In genomic region chr11:66366844-66367477, GRCh38 we compare ENCODE assay signal across 20 cellular contexts. TPM values are rescaled to one million over a fixed set of nuclear protein-coding genes. Genes with fewer than 3 reads are reported as not detected.
A peak's percentile ranks its signal among the peaks of the same experiment; 100 is the strongest.
DNase-seq lines count a peak whose midpoint lies in the region; ATAC-seq, FAIRE-seq and TF ChIP-seq lines count a peak whose summit lies in the region.
"Had no signal": no experiment of that assay in that cellular context is flagged by ENCODE, and none has a peak within 500 bp of the region (broad histone marks: within the 10 kb centered on the region; RNA-seq: fewer than 3 reads in every experiment).

No MANE protein-coding gene starts in this region.

- no TSS peak for BruUV-seq in Caco-2 (replicated peaks; lab: Mats Ljungman, UMichigan)

- TF ChIP-seq CTCF in Caco-2 (IDR thresholded peaks at IDR 0.05; ENCODE audit: insufficient read depth in 1 of 2, low read depth in 1 of 2, low read length in 1 of 2, severe bottlenecking in 1 of 2, unreplicated experiment in 1 of 2) (no peak), H1 (IDR thresholded peaks at IDR 0.05; ENCODE audit: control extremely low read depth in 1 of 3, insufficient read depth in 1 of 3, low read depth in 1 of 3, low read length in 3 of 3) (no peak), gastrocnemius medialis (IDR thresholded peaks at IDR 0.05 in 4 of 5, conservative IDR thresholded peaks at IDR 0.05 in 1 of 5) (no peak), Peyer's patch (IDR thresholded peaks at IDR 0.05) (no peak)

- H2BK20ac ChIP-seq in H1 (ENCODE audit: low read length), result no peak overlapping the region

- no peak overlapping the region for H3K18ac ChIP-seq in H1 (ENCODE audit: extremely low read depth, low read length)

- no peaks in the 10 kb centered on the region for H3K9me3 Mint-ChIP-seq in Caco-2 (ENCODE audit: unreplicated experiment)

- TF ChIP-seq POLR2A in H1 (IDR thresholded peaks at IDR 0.05; ENCODE audit: control extremely low read depth in 1 of 2, low read depth in 2 of 2, low read length in 2 of 2), result no peak
- TF ChIP-seq POLR2A in gastrocnemius medialis (IDR thresholded peaks at IDR 0.05), result no peak
- TF ChIP-seq POLR2A in Peyer's patch (IDR thresholded peaks at IDR 0.05), result no peak

- H4K20me1 ChIP-seq in H1 (replicated peaks in 1 of 2; ENCODE audit: control insufficient read depth in 1 of 2, insufficient read depth in 2 of 2, low read length in 2 of 2), result peaks cover 11 to 39% of the 10 kb centered on the region in 2 experiments

- POLR2A ChIA-PET in Caco-2 (lab: Charles Lee) (no interaction called here), H1 (lab: Charles Lee; ENCODE audit: partially characterized antibody) (interaction anchor here (0.6 to 28.0 kb wide), 9 partner anchors 10 to 1094 kb away, joined by 3 to 487 read pairs (median 3); partner anchors contain the start of genes B4GAT1, BRMS1 and CD248)

- CTCF ChIA-PET in Caco-2 (lab: Charles Lee), result interaction anchor here (0.6 kb wide), 1 partner anchor 54 kb away, joined by 3 read pairs; no protein-coding TSS in a partner anchor
- CTCF ChIA-PET in H1 (lab: Charles Lee; ENCODE audit: partially characterized antibody), result interaction anchor here (1.2 to 4.4 kb wide), 5 partner anchors 19 to 52 kb away, joined by 3 to 39 read pairs (median 16); partner anchors contain the start of genes B4GAT1 and BRMS1

- no peak for TF ChIP-seq EP300 in H1 (IDR thresholded peaks at IDR 0.05; ENCODE audit: borderline replicate concordance in 1 of 2, low read depth in 2 of 2, low read length in 2 of 2)

- no peak overlapping the region for H3K4ac ChIP-seq in H1 (replicated peaks; ENCODE audit: insufficient read length, low read depth, low read length)

- H2BK5ac ChIP-seq in H1 (ENCODE audit: low read depth, low read length), result no peak overlapping the region

- H3K9me3 ChIP-seq in Caco-2 (no peaks in the 10 kb centered on the region), H1 (ENCODE audit: insufficient read depth in 2 of 2, low read depth in 1 of 2, low read length in 1 of 2) (no peaks in the 10 kb centered on the region), gastrocnemius medialis (no peaks in the 10 kb centered on the region), Peyer's patch (no peaks in the 10 kb centered on the region)
- H3K9me3 ChIP-seq: HAP-1 had no signal

- peaks cover 84% of the 10 kb centered on the region for H3K36me3 Mint-ChIP-seq in Caco-2 (ENCODE audit: insufficient read depth, unreplicated experiment)
- H3K36me3 Mint-ChIP-seq: CD14-positive monocyte had no signal

- no peak overlapping the region for H3K4me3 Mint-ChIP-seq in Caco-2 (ENCODE audit: unreplicated experiment)
- H3K4me3 Mint-ChIP-seq: CD14-positive monocyte had no signal

- no peak overlapping the region for H4K8ac ChIP-seq in H1 (ENCODE audit: extremely low read depth, insufficient read depth, low read length)

- peaks cover 7% of the 10 kb centered on the region; the same call in 1 of the 2 replicates for H3K23me2 ChIP-seq in H1 (ENCODE audit: low read depth, low read length)

- no peak overlapping the region for H3K14ac ChIP-seq in H1 (ENCODE audit: insufficient read length)

- intact Hi-C loops in Caco-2 (cut with micrococcal nuclease; ENCODE audit: unreplicated experiment), result no loop called here
- intact Hi-C loops in gastrocnemius medialis (cut with DNase I; ENCODE audit: low total_unique reads), result no loop called here
- intact Hi-C loops in sciatic nerve (cut with DNase I), result no loop called here

- H3K27me3 ChIP-seq in Caco-2 (replicated peaks; ENCODE audit: control insufficient read depth, insufficient read depth, low read length) (no peaks in the 10 kb centered on the region), H1 (replicated peaks in 1 of 4; ENCODE audit: control insufficient read depth in 3 of 4, extremely low read depth in 1 of 4, insufficient read depth in 3 of 4, low read length in 3 of 4) (no peaks in the 10 kb centered on the region), gastrocnemius medialis (no peaks in the 10 kb centered on the region), Peyer's patch (no peaks in the 10 kb centered on the region)

- WGBS in H1 (ENCODE audit: extremely low coverage in 1 of 2, insufficient coverage in 1 of 2, insufficient read length in 1 of 2, insufficient replicate concordance in 2 of 2, low coverage in 1 of 2, low lambda C conversion rate in 2 of 2, missing lambda C conversion rate in 1 of 2), 2 experiments, result 98% methylated on average over 8 of the region's 8 CpGs; no CpG with 5 or more reads in 1 of the 2 experiments

- no peak overlapping the region for H3K4me2 ChIP-seq in H1 (ENCODE audit: insufficient read depth in 1 of 2, low read depth in 2 of 2, low read length in 2 of 2)

- H2BK12ac ChIP-seq in H1 (ENCODE audit: low read depth, low read length), result no peak overlapping the region

- H3K4me3 ChIP-seq in Caco-2 (ENCODE audit: low read depth, low read length) (no peak overlapping the region), H1 (ENCODE audit: extremely low read depth in 1 of 4, insufficient read depth in 2 of 4, low read depth in 3 of 4, low read length in 4 of 4) (no peak overlapping the region), gastrocnemius medialis (no peak overlapping the region), Peyer's patch (no peak overlapping the region)
- H3K4me3 ChIP-seq: HAP-1 had no signal

- H3K27ac ChIP-seq in H1 (ENCODE audit: low read depth, low read length) (no peak overlapping the region), gastrocnemius medialis (peak overlapping the region; percentile 76 to 99 (median 98)), Peyer's patch (no peak overlapping the region)

- TF ChIP-seq RAD21 in H1 (IDR thresholded peaks at IDR 0.05 in 1 of 2, conservative IDR thresholded peaks at IDR 0.05 in 1 of 2; ENCODE audit: low read depth in 2 of 2, low read length in 2 of 2), result no peak

- no peak overlapping the region for H4K91ac ChIP-seq in H1 (replicated peaks; ENCODE audit: insufficient read length, low read length)

- no peak overlapping the region for H2AFZ ChIP-seq in H1 (ENCODE audit: low read length)

- H3K36me3 ChIP-seq in Caco-2 (ENCODE audit: control insufficient read depth, insufficient read depth, low read length), result peaks cover 3% of the 10 kb centered on the region; the same call in 1 of the 2 replicates
- H3K36me3 ChIP-seq in H1 (ENCODE audit: control insufficient read depth in 2 of 4, insufficient read depth in 4 of 4, low read length in 3 of 4), result peaks cover 26 to 64% (median 60%) of the 10 kb centered on the region in 4 experiments
- peaks cover 0 to 60% of the 10 kb centered on the region in 2 donors for H3K36me3 ChIP-seq in gastrocnemius medialis
- no peaks in the 10 kb centered on the region for H3K36me3 ChIP-seq in Peyer's patch

- no peaks in the 10 kb centered on the region for H3K27me3 Mint-ChIP-seq in Caco-2 (ENCODE audit: insufficient read depth, unreplicated experiment)

- H3K79me2 ChIP-seq in H1 (ENCODE audit: control insufficient read depth in 1 of 2, insufficient read depth in 2 of 2, low read length in 2 of 2), result peaks cover 0 to 16% of the 10 kb centered on the region in 2 experiments; a peak in 2 of 4 replicates

- DNase-seq in Caco-2 (peak in 1 of 2 experiments; percentile 30), HuH-7 (ENCODE audit: low spot score) (peak; percentile 44), H1 (ENCODE audit: low read depth in 1 of 2, low spot score in 2 of 2) (no peak), gastrocnemius medialis (no peak), sciatic nerve (ENCODE audit: low spot score) (no peak), Peyer's patch (no peak)
- DNase-seq: DMS 273 treated with DMSO at 0.1 percent for 48 hours, DND-41, Karpas-422, NCI-H1092, NCI-H1694, NCI-H2081 treated with DMSO at 0.1 percent for 48 hours, NCI-H510A, NCI-H748 treated with DMSO at 0.1 percent for 48 hours, SHP77 treated with DMSO at 0.1 percent for 48 hours, T-helper 1 cell had no signal

- H2BK15ac ChIP-seq in H1 (ENCODE audit: low read length), result no peak overlapping the region

- no peak overlapping the region for H2AK5ac ChIP-seq in H1 (ENCODE audit: low read depth, low read length)

- H3K79me1 ChIP-seq in H1 (ENCODE audit: low read depth, low read length), result peaks cover 9% of the 10 kb centered on the region; the same call in 1 of the 2 replicates

- no peak for FAIRE-seq in H1 (lab: Jason Lieb, UNC)

- peak overlapping the region; percentile 57 for H3K27ac Mint-ChIP-seq in Caco-2 (ENCODE audit: unreplicated experiment)
- H3K27ac Mint-ChIP-seq: CD14-positive monocyte had no signal

- H3K4me1 ChIP-seq in Caco-2 (peaks cover 10% of the 10 kb centered on the region), H1 (replicated peaks in 1 of 4; ENCODE audit: control insufficient read depth in 3 of 4, insufficient read depth in 4 of 4, low read length in 3 of 4) (peaks cover 0 to 8% (median 7%) of the 10 kb centered on the region in 4 experiments; a peak in 6 of 7 replicates), gastrocnemius medialis (peaks cover 37 to 43% of the 10 kb centered on the region in 2 donors), Peyer's patch (peaks cover 0 to 8% (median 0%) of the 10 kb centered on the region in 4 donors)

- no peak overlapping the region for H4K5ac ChIP-seq in H1 (ENCODE audit: insufficient read length, low read depth, low read length)

- in situ Hi-C loops in gastrocnemius medialis (cut with MboI; ENCODE audit: low sequenced_read_pairs in 4 of 4), result no loop called here

- no peak overlapping the region for H3K23ac ChIP-seq in H1 (ENCODE audit: insufficient read length)

- no peak for ATAC-seq in gastrocnemius medialis
- ATAC-seq in HG03175 (IDR thresholded peaks at IDR 0.05; ENCODE audit: unreplicated experiment), result no peak
- ATAC-seq in sciatic nerve, result no peak

- no peak overlapping the region for H3K9ac ChIP-seq in H1 (replicated peaks in 1 of 4; ENCODE audit: extremely low read depth in 1 of 4, low read depth in 3 of 4, low read length in 3 of 4)

- H3K4me1 Mint-ChIP-seq in Caco-2 (ENCODE audit: low read depth, unreplicated experiment), result peaks cover 9% of the 10 kb centered on the region

- H2BK120ac ChIP-seq in H1 (replicated peaks; ENCODE audit: low read depth, low read length), result no peak overlapping the region

- H3K56ac ChIP-seq in H1 (replicated peaks; ENCODE audit: insufficient read length, low read depth, low read length), result no peak overlapping the region

RNA-seq across cellular contexts. Expression of gene SLC29A2, which starts 4.6 kb away (rescaled TPM):
- 30.3 and 32.0 TPM in 2 replicates for total RNA-seq in Caco-2 (2022)
- total RNA-seq in H1 (2021; fragmentation: NEBNext Ultra II Directional; extraction: Animal tissue kit (Norgen Biotek cat#: 25700)), result 29.3 and 32.4 TPM in 2 replicates
- 31.6 and 42.0 TPM in 2 replicates for polyA plus RNA-seq in H1 (2011; rRNA removed)
- 23.1 TPM for polyA plus RNA-seq in H1 (2011; cell fraction: cytosol; rRNA removed)
- 104 TPM for polyA plus RNA-seq in H1 (2011; cell fraction: nucleus; rRNA removed)
- polyA plus RNA-seq in H1 (2012, experiment 1 of 2), result 29.3 to 42.0 TPM (median 39.3 TPM) in 4 replicates
- 33.0 TPM for polyA plus RNA-seq in H1 (2012, experiment 2 of 2)
- polyA plus RNA-seq in H1 (2013, experiment 1 of 2), result 40.7 TPM
- polyA plus RNA-seq in H1 (2013, experiment 2 of 2), result 42.8 TPM
- polyA minus RNA-seq in H1 (2011; rRNA and poly(A)+ RNA removed), result 16.4 and 20.7 TPM in 2 replicates
- 18.6 TPM for polyA minus RNA-seq in H1 (2011; cell fraction: cytosol; rRNA and poly(A)+ RNA removed)
- polyA minus RNA-seq in H1 (2011; cell fraction: nucleus; rRNA and poly(A)+ RNA removed), result 25.3 TPM
- 100 to 1,000 TPM in 1 of 4 donors, 10 to 100 TPM in 3; 39.2 to 106 (median 70.6) TPM for total RNA-seq in gastrocnemius medialis
- total RNA-seq in sciatic nerve, result 2.3 TPM
- total RNA-seq in Peyer's patch, result 10 to 100 TPM in 3 of 4 donors, 1 to 10 TPM in 1; 7.4 to 21.6 (median 17.1) TPM

RNA-seq across cellular contexts. Expression of gene B4GAT1, which starts 19.5 kb away (rescaled TPM):
- total RNA-seq in Caco-2 (2022) (23.0 and 23.8 TPM in 2 replicates), gastrocnemius medialis (10 to 100 TPM; 30.3 to 59.7 (median 40.4) TPM), sciatic nerve (49.3 TPM), Peyer's patch (10 to 100 TPM in 3 of 4 donors, 1 to 10 TPM in 1; 1.7 to 21.9 (median 18.8) TPM)
- total RNA-seq in H1 (2021; fragmentation: NEBNext Ultra II Directional; extraction: Animal tissue kit (Norgen Biotek cat#: 25700)), result 27.1 and 27.8 TPM in 2 replicates
- 22.2 and 32.8 TPM in 2 replicates for polyA plus RNA-seq in H1 (2011; rRNA removed)
- polyA plus RNA-seq in H1 (2011; cell fraction: cytosol; rRNA removed), result 21.6 TPM
- polyA plus RNA-seq in H1 (2011; cell fraction: nucleus; rRNA removed), result 23.0 TPM
- 26.1 to 32.8 TPM (median 30.5 TPM) in 4 replicates for polyA plus RNA-seq in H1 (2012, experiment 1 of 2)
- 43.2 TPM for polyA plus RNA-seq in H1 (2012, experiment 2 of 2)
- polyA plus RNA-seq in H1 (2013, experiment 1 of 2), result 36.2 TPM
- polyA plus RNA-seq in H1 (2013, experiment 2 of 2), result 34.2 TPM
- 6.5 and 9.5 TPM in 2 replicates for polyA minus RNA-seq in H1 (2011; rRNA and poly(A)+ RNA removed)
- 15.2 TPM for polyA minus RNA-seq in H1 (2011; cell fraction: cytosol; rRNA and poly(A)+ RNA removed)
- 8.3 TPM for polyA minus RNA-seq in H1 (2011; cell fraction: nucleus; rRNA and poly(A)+ RNA removed)

RNA-seq across cellular contexts. Expression of gene BRMS1, which starts 22.1 kb away (rescaled TPM):
- 58.1 and 58.2 TPM in 2 replicates for total RNA-seq in Caco-2 (2022)
- total RNA-seq in H1 (2021; fragmentation: NEBNext Ultra II Directional; extraction: Animal tissue kit (Norgen Biotek cat#: 25700)), result 44.8 and 46.1 TPM in 2 replicates
- 39.2 and 46.5 TPM in 2 replicates for polyA plus RNA-seq in H1 (2011; rRNA removed)
- 51.8 TPM for polyA plus RNA-seq in H1 (2011; cell fraction: cytosol; rRNA removed)
- 43.6 TPM for polyA plus RNA-seq in H1 (2011; cell fraction: nucleus; rRNA removed)
- polyA plus RNA-seq in H1 (2012, experiment 1 of 2), result 28.2 to 53.4 TPM (median 50.2 TPM) in 4 replicates
- polyA plus RNA-seq in H1 (2012, experiment 2 of 2), result 55.2 TPM
- polyA plus RNA-seq in H1 (2013, experiment 1 of 2), result 30.3 TPM
- polyA plus RNA-seq in H1 (2013, experiment 2 of 2), result 31.5 TPM
- polyA minus RNA-seq in H1 (2011; rRNA and poly(A)+ RNA removed), result 10.5 and 13.1 TPM in 2 replicates
- 12.4 TPM for polyA minus RNA-seq in H1 (2011; cell fraction: cytosol; rRNA and poly(A)+ RNA removed)
- polyA minus RNA-seq in H1 (2011; cell fraction: nucleus; rRNA and poly(A)+ RNA removed), result 9.7 TPM
- 10 to 100 TPM; 40.1 to 73.5 (median 64.8) TPM for total RNA-seq in gastrocnemius medialis
- total RNA-seq in sciatic nerve, result 18.7 TPM
- total RNA-seq in Peyer's patch, result 10 to 100 TPM; 36.9 to 63.5 (median 50.3) TPM

RNA-seq across cellular contexts. Expression of gene RIN1, which starts 30.7 kb away (rescaled TPM):
- total RNA-seq in Caco-2 (2022), result 11.7 and 12.7 TPM in 2 replicates
- total RNA-seq in H1 (2021; fragmentation: NEBNext Ultra II Directional; extraction: Animal tissue kit (Norgen Biotek cat#: 25700)), result 5.4 and 6.6 TPM in 2 replicates
- 2.5 and 3.8 TPM in 2 replicates for polyA plus RNA-seq in H1 (2011; rRNA removed)
- polyA plus RNA-seq in H1 (2011; cell fraction: cytosol; rRNA removed), result 2.3 TPM
- 10.6 TPM for polyA plus RNA-seq in H1 (2011; cell fraction: nucleus; rRNA removed)
- 2.5 to 4.3 TPM (median 3.7 TPM) in 4 replicates for polyA plus RNA-seq in H1 (2012, experiment 1 of 2)
- polyA plus RNA-seq in H1 (2012, experiment 2 of 2), result 2.9 TPM
- 4.4 TPM for polyA plus RNA-seq in H1 (2013, experiment 1 of 2)
- polyA plus RNA-seq in H1 (2013, experiment 2 of 2), result 4.3 TPM
- polyA minus RNA-seq in H1 (2011; rRNA and poly(A)+ RNA removed), result 0.66 and 0.98 TPM in 2 replicates
- polyA minus RNA-seq in H1 (2011; cell fraction: cytosol; rRNA and poly(A)+ RNA removed), result 6.0 TPM
- polyA minus RNA-seq in H1 (2011; cell fraction: nucleus; rRNA and poly(A)+ RNA removed), result 2.7 TPM
- total RNA-seq in gastrocnemius medialis, result 1 to 10 TPM; 1.9 to 9.7 (median 7.0) TPM
- total RNA-seq in sciatic nerve, result 5.0 TPM
- 10 to 100 TPM in 2 of 4 donors, 1 to 10 TPM in 2; 4.1 to 18.9 (median 10.8) TPM for total RNA-seq in Peyer's patch

RNA-seq across cellular contexts. Expression of gene CD248, which starts 50.1 kb away (rescaled TPM):
- 0.27 TPM in 1 of 2 replicates, not detected in the other for total RNA-seq in Caco-2 (2022)
- total RNA-seq in H1 (2021; fragmentation: NEBNext Ultra II Directional; extraction: Animal tissue kit (Norgen Biotek cat#: 25700)), result 3.7 and 3.9 TPM in 2 replicates
- 2.7 and 4.6 TPM in 2 replicates for polyA plus RNA-seq in H1 (2011; rRNA removed)
- polyA plus RNA-seq in H1 (2011; cell fraction: cytosol; rRNA removed), result 0.84 TPM
- polyA plus RNA-seq in H1 (2011; cell fraction: nucleus; rRNA removed), result 3.0 TPM
- 1.9 to 3.4 TPM (median 2.7 TPM) in 4 replicates for polyA plus RNA-seq in H1 (2012, experiment 1 of 2)
- polyA plus RNA-seq in H1 (2012, experiment 2 of 2), result 2.8 TPM
- polyA plus RNA-seq in H1 (2013, experiment 1 of 2), result 11.9 TPM
- polyA plus RNA-seq in H1 (2013, experiment 2 of 2), result 11.8 TPM
- 0.61 and 0.95 TPM in 2 replicates for polyA minus RNA-seq in H1 (2011; rRNA and poly(A)+ RNA removed)
- polyA minus RNA-seq in H1 (2011; cell fraction: cytosol; rRNA and poly(A)+ RNA removed), result 1.5 TPM
- 1.5 TPM for polyA minus RNA-seq in H1 (2011; cell fraction: nucleus; rRNA and poly(A)+ RNA removed)
- 1 to 10 TPM in 3 of 4 donors, under 1 TPM in 1; 0.46 to 4.6 (median 2.8) TPM for total RNA-seq in gastrocnemius medialis
- 35.1 TPM for total RNA-seq in sciatic nerve
- 10 to 100 TPM in 3 of 4 donors, 1 to 10 TPM in 1; 2.9 to 44.6 (median 12.0) TPM for total RNA-seq in Peyer's patch
- total RNA-seq: MCF 10A had no signal

Comparison
In these comparisons a context has a peak if more than half of its experiments do, and no peak if none do; other contexts are left out.
1. H3K27ac ChIP-seq: peak in gastrocnemius medialis (4 of 4); none in H1 (single experiment) and Peyer's patch (0 of 4).